Comparison of ENCODE assay signal across 1 cellular context in the genomic region with DNA sequence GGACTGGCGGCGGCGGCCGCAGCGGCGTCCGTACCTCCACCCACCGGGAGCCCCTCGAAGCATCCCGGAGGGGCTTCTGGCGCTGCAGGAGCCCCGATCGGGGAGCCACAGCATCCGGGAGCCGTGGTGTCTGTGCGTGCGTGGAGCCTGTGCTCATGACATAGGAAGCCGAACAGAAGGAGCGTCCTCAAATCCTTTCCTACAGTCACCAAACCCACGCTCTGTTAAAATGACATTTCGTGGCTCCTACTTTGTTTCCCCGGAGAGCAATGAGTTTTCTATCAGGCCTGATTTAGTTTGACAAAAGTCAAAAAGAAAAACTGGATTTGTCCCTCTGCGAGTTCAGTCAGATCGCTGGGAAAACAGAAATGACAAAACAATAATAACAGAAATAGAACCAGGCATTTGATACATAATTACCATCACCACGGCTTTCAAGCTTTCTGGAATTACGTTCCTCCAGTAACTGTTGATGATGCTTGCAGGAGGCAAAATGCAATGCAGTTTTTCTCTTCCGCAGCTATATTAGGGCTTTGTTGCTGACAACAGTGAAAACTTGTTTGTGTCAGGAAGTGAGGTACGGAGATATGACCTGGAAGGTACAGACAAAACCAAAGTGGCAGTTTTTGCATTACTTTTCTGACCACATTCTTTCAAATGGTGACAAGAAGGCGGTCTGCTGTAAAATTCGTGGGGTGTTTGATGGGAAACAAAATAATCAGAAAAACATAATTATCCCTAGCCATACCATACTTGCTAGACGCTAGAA.
A peak's percentile ranks its signal among the peaks of the same experiment; 100 is the strongest.
TF ChIP-seq lines count a peak whose summit lies in the region.

No MANE protein-coding gene starts in this region.

TF ChIP-seq in A549, 52 proteins besides CTCF, POLR2A, EP300 and RAD21 (continued from another document):
- no peak for TF ChIP-seq ELK1 (IDR thresholded peaks at IDR 0.05; ENCODE audit: low read depth, low read length)
- TF ChIP-seq RFX5 (IDR thresholded peaks at IDR 0.05), result no peak
- no peak for TF ChIP-seq HOXB13 (CRISPR knock-in tag; IDR thresholded peaks at IDR 0.05; ENCODE audit: low read depth)
- TF ChIP-seq RARB (CRISPR knock-in tag; IDR thresholded peaks at IDR 0.05), result 0 out of 2 replicates have a peak, but pooled peaks have one; percentile 28
- TF ChIP-seq KDM5A (IDR thresholded peaks at IDR 0.05), result no peak
- TF ChIP-seq MAFK (IDR thresholded peaks at IDR 0.05; ENCODE audit: partially characterized antibody), result peak; percentile 66
TF ChIP-seq in A549: peak in this region for 4.
